In genomic region chr6:37807656-37808055, GRCh38 we compare ENCODE assay signal across 10 cellular contexts. TPM values are rescaled to one million over a fixed set of nuclear protein-coding genes. Genes with fewer than 3 reads are reported as not detected.
DNase-seq lines count a peak whose midpoint lies in the region; ATAC-seq, FAIRE-seq and TF ChIP-seq lines count a peak whose summit lies in the region.
"Had no signal": no experiment of that assay in that cellular context is flagged by ENCODE, and none has a peak within 500 bp of the region (broad histone marks: within the 10 kb centered on the region; RNA-seq: fewer than 3 reads in every experiment).

No MANE protein-coding gene starts in this region.

- H4K91ac ChIP-seq in neuronal stem cell (ENCODE audit: low read depth, low read length, poor library complexity), result no peak overlapping the region

- H2AK5ac ChIP-seq in neuronal stem cell (ENCODE audit: low read depth, low read length), result no peak overlapping the region

- no peak overlapping the region for H4K8ac ChIP-seq in neuronal stem cell (ENCODE audit: low read depth, low read length)

- no peaks in the 10 kb centered on the region for H3K27me3 ChIP-seq in neuronal stem cell (ENCODE audit: control insufficient read depth in 3 of 3, insufficient read depth in 3 of 3, low read depth in 1 of 3, low read length in 3 of 3)

- H3K27ac ChIP-seq in neuronal stem cell (replicated peaks; ENCODE audit: low read length), result no peak overlapping the region
- H3K27ac ChIP-seq: brain microvascular endothelial cell had no signal

- H3K36me3 ChIP-seq in neuronal stem cell (replicated peaks in 1 of 2; ENCODE audit: control insufficient read depth in 2 of 2, insufficient read depth in 2 of 2, low read length in 2 of 2), result no peaks in the 10 kb centered on the region
- H3K36me3 ChIP-seq: brain microvascular endothelial cell had no signal

- H3K9me3 ChIP-seq in neuronal stem cell (replicated peaks in 1 of 2; ENCODE audit: control insufficient read depth in 2 of 2, insufficient read depth in 1 of 2, low read depth in 1 of 2, low read length in 2 of 2), result peaks cover 0 to 1% of the 10 kb centered on the region in 2 donors

- ATAC-seq in HG03469 (IDR thresholded peaks at IDR 0.05; ENCODE audit: unreplicated experiment), result no peak

- no peak overlapping the region for H2BK12ac ChIP-seq in neuronal stem cell (ENCODE audit: low read length)

- H3K18ac ChIP-seq in neuronal stem cell (ENCODE audit: low read length), result no peak overlapping the region

- H2BK5ac ChIP-seq in neuronal stem cell (ENCODE audit: low read length), result no peak overlapping the region

- no peaks in the 10 kb centered on the region for H3K4me1 ChIP-seq in neuronal stem cell (ENCODE audit: control insufficient read depth in 2 of 2, insufficient read depth in 1 of 2, low read depth in 1 of 2, low read length in 2 of 2)

- DNase-seq in DMS 273 (lab: John Stamatoyannopoulos, UW; ENCODE audit: unreplicated experiment) (peak; percentile 99), NCI-H2196 (lab: John Stamatoyannopoulos, UW; ENCODE audit: unreplicated experiment) (peak; percentile 12), choroid plexus epithelial cell (ENCODE audit: low read depth) (no peak), neuronal stem cell (ENCODE audit: low spot score) (no peak), GM12891 (ENCODE audit: insufficient read length, low spot score) (no peak), hepatic stellate cell (ENCODE audit: low spot score) (no peak), frontal cortex (ENCODE audit: low spot score in 2 of 2) (no peak)
- DNase-seq: brain microvascular endothelial cell, SIG-M5 had no signal

- H3K23ac ChIP-seq in neuronal stem cell (ENCODE audit: low read depth, low read length, poor library complexity), result no peak overlapping the region

- no peak for FAIRE-seq in GM12891 (lab: Jason Lieb, UNC)
- FAIRE-seq in frontal cortex (lab: Jason Lieb, UNC), result no peak

- H3K14ac ChIP-seq in neuronal stem cell (ENCODE audit: low read length), result no peak overlapping the region

- peak overlapping the region; percentile 10 for H3K9ac ChIP-seq in neuronal stem cell (ENCODE audit: low read depth, low read length, poor library complexity)

- TF ChIP-seq POLR2A in GM12891 (IDR thresholded peaks at IDR 0.05; ENCODE audit: low read depth, low read length), result no peak

- no peak overlapping the region for H2BK120ac ChIP-seq in neuronal stem cell (ENCODE audit: low read depth, low read length)

- H3K79me1 ChIP-seq in neuronal stem cell (ENCODE audit: low read depth, low read length), result no peaks in the 10 kb centered on the region

- H3K4me3 ChIP-seq in choroid plexus epithelial cell (ENCODE audit: low read depth, low read length) (no peak overlapping the region), neuronal stem cell (ENCODE audit: low read length in 2 of 2) (no peak overlapping the region)

- H3K4ac ChIP-seq in neuronal stem cell (ENCODE audit: low read length), result no peak overlapping the region

- H3K4me2 ChIP-seq in neuronal stem cell (ENCODE audit: insufficient read depth, low read length, poor library complexity, severe bottlenecking), result no peak overlapping the region

- H2BK15ac ChIP-seq in neuronal stem cell (ENCODE audit: low read length), result peak overlapping the region; percentile 18

- TF ChIP-seq CTCF in choroid plexus epithelial cell (conservative IDR thresholded peaks at IDR 0.05; ENCODE audit: low read depth, low read length), result peak; percentile 2

- no peak overlapping the region for H2AFZ ChIP-seq in neuronal stem cell (ENCODE audit: low read length)

- no CpG with 5 or more reads among the region's 6 CpGs for WGBS in neuronal stem cell (ENCODE audit: extremely low coverage in 2 of 2, insufficient read length in 2 of 2, insufficient replicate concordance in 1 of 2), 2 donors

TF ChIP-seq in GM12891, 5 proteins besides CTCF, POLR2A, EP300 and RAD21:
- TF ChIP-seq TAF1 (IDR thresholded peaks at IDR 0.05; ENCODE audit: low read depth, low read length) (no peak), PAX5 (IDR thresholded peaks at IDR 0.05; ENCODE audit: insufficient read depth, low read length, severe bottlenecking) (no peak), SPI1 (IDR thresholded peaks at IDR 0.05; ENCODE audit: low read depth, low read length) (no peak), POU2F2 (IDR thresholded peaks at IDR 0.05; ENCODE audit: low read depth, low read length) (no peak), POLR2AphosphoS5 (IDR thresholded peaks at IDR 0.05; ENCODE audit: low read depth, low read length) (no peak)

RNA-seq across cellular contexts. Expression of gene ZFAND3, which starts 11.9 kb away (rescaled TPM):
- 76.7 TPM for polyA plus RNA-seq in neuronal stem cell (2013, experiment 1 of 2)
- polyA plus RNA-seq in neuronal stem cell (2013, experiment 2 of 2), result 81.6 TPM
- 41.4 TPM for polyA plus RNA-seq in GM12891 (2012; ENCODE audit: low read depth, missing spikeins)
- 21.2 TPM for total RNA-seq in frontal cortex

Comparison
In these comparisons a context has a peak if more than half of its experiments do, and no peak if none do; other contexts are left out.
1. DNase-seq: peak in DMS 273 (single experiment) and NCI-H2196 (single experiment); none in choroid plexus epithelial cell (single experiment), neuronal stem cell (single experiment), GM12891 (single experiment), hepatic stellate cell (single experiment) and frontal cortex (0 of 2).